Comparison of ENCODE assay signal across 9 cellular contexts in genomic region chr16:3170440-3171180, GRCh38. TPM values are rescaled to one million over a fixed set of nuclear protein-coding genes. Genes with fewer than 3 reads are reported as not detected.
DNase-seq lines count a peak whose midpoint lies in the region; ATAC-seq, FAIRE-seq and TF ChIP-seq lines count a peak whose summit lies in the region.
"Had no signal": no experiment of that assay in that cellular context is flagged by ENCODE, and none has a peak within 500 bp of the region (broad histone marks: within the 10 kb centered on the region; RNA-seq: fewer than 3 reads in every experiment).

No MANE protein-coding gene starts in this region.

- H4K20me1 ChIP-seq in OCI-LY3 (ENCODE audit: insufficient read depth, low read length): no peaks in the 10 kb centered on the region

- peak overlapping the region; percentile 32 for H3K4me3 ChIP-seq in GM06990 (replicated peaks; ENCODE audit: low read depth, low read length)
- H3K4me3 ChIP-seq in OCI-LY3 (ENCODE audit: low read length): peak overlapping the region; percentile 78
- peak overlapping the region; percentile 46 for H3K4me3 ChIP-seq in effector memory CD4-positive, alpha-beta T cell (ENCODE audit: insufficient read depth, low read depth, low read length, poor library complexity, severe bottlenecking)
- peak overlapping the region in 2 of 4 donors; percentile 17 to 39 for H3K4me3 ChIP-seq in pancreas
- peak overlapping the region in 2 of 4 donors; percentile 9 to 46 for H3K4me3 ChIP-seq in gastrocnemius medialis

- H3K27ac ChIP-seq in OCI-LY3 (ENCODE audit: low read length) (peak overlapping the region; percentile 68), pancreas (no peak overlapping the region), gastrocnemius medialis (no peak overlapping the region)
- no peak overlapping the region for H3K27ac ChIP-seq in effector memory CD4-positive, alpha-beta T cell (ENCODE audit: insufficient read depth, low read length, poor library complexity, severe bottlenecking)

- no peaks in the 10 kb centered on the region for H3K9me3 ChIP-seq in OCI-LY3 (ENCODE audit: insufficient read depth, low read length)
- no peaks in the 10 kb centered on the region for H3K9me3 ChIP-seq in effector memory CD4-positive, alpha-beta T cell (ENCODE audit: control insufficient read depth, low read length)
- H3K9me3 ChIP-seq in pancreas: no peaks in the 10 kb centered on the region
- H3K9me3 ChIP-seq in gastrocnemius medialis: no peaks in the 10 kb centered on the region

- peaks cover 21% of the 10 kb centered on the region for H3K4me1 ChIP-seq in OCI-LY3 (ENCODE audit: low read length)
- H3K4me1 ChIP-seq in effector memory CD4-positive, alpha-beta T cell (ENCODE audit: control insufficient read depth, insufficient read depth, low read length, poor library complexity, severe bottlenecking): peaks cover 42% of the 10 kb centered on the region
- peaks cover 0 to 4% (median 3%) of the 10 kb centered on the region in 3 donors for H3K4me1 ChIP-seq in pancreas
- H3K4me1 ChIP-seq in gastrocnemius medialis: peaks cover 8 to 12% of the 10 kb centered on the region in 2 donors

- H3K79me2 ChIP-seq in OCI-LY3 (ENCODE audit: low read length): no peaks in the 10 kb centered on the region

- H3K4me2 ChIP-seq in OCI-LY3 (ENCODE audit: low read length): peak overlapping the region; percentile 85

- no peak for TF ChIP-seq POLR2A in gastrocnemius medialis (IDR thresholded peaks at IDR 0.05)

- H2AFZ ChIP-seq in OCI-LY3 (ENCODE audit: low read depth, low read length): peak overlapping the region; percentile 49

- DNase-seq in GM06990 (ENCODE audit: extremely low read depth, insufficient read length) (peak; percentile 69), pancreas (peak in 1 of 6 donors; percentile 23), gastrocnemius medialis (no peak), GM10266 (ENCODE audit: extremely low spot score) (no peak)
- no peak for DNase-seq in effector memory CD4-positive, alpha-beta T cell
- DNase-seq: NCI-H1417 treated with DMSO at 0.1 percent for 48 hours had no signal

- ATAC-seq in pancreas (peak; percentile 57 to 75 (median 69)), GM21381 (IDR thresholded peaks at IDR 0.05; ENCODE audit: unreplicated experiment) (no peak), GM19397 (IDR thresholded peaks at IDR 0.05; ENCODE audit: unreplicated experiment) (no peak), gastrocnemius medialis (no peak)

- in situ Hi-C loops in gastrocnemius medialis (cut with MboI; ENCODE audit: low sequenced_read_pairs in 4 of 4): no loop called here

- no peak for FAIRE-seq in pancreas (lab: Jason Lieb, UNC)

- intact Hi-C loops in pancreas (cut with DNase I) (no loop called here), gastrocnemius medialis (cut with DNase I; ENCODE audit: low total_unique reads) (no loop called here)

- TF ChIP-seq CTCF in GM06990 (IDR thresholded peaks at IDR 0.05; ENCODE audit: insufficient read depth, low read length, poor library complexity, severe bottlenecking) (no peak), OCI-LY3 (IDR thresholded peaks at IDR 0.05; ENCODE audit: low read depth, low read length) (no peak), pancreas (IDR thresholded peaks at IDR 0.05) (no peak), gastrocnemius medialis (IDR thresholded peaks at IDR 0.05 in 4 of 5, conservative IDR thresholded peaks at IDR 0.05 in 1 of 5) (no peak), GM10266 (IDR thresholded peaks at IDR 0.05; ENCODE audit: control insufficient read depth, insufficient read depth, low read depth, missing control alignments) (no peak)

- H3K9ac ChIP-seq in OCI-LY3 (ENCODE audit: low read length): peak overlapping the region; percentile 65

- H3K36me3 ChIP-seq in GM06990 (ENCODE audit: control insufficient read depth, insufficient read depth, low read length) (no peaks in the 10 kb centered on the region), OCI-LY3 (replicated peaks; ENCODE audit: low read depth, low read length) (no peaks in the 10 kb centered on the region), pancreas (no peaks in the 10 kb centered on the region), gastrocnemius medialis (no peaks in the 10 kb centered on the region)
- H3K36me3 ChIP-seq in effector memory CD4-positive, alpha-beta T cell (ENCODE audit: control insufficient read depth, insufficient read depth, low read length): no peaks in the 10 kb centered on the region

- H3K27me3 ChIP-seq in GM06990 (replicated peaks; ENCODE audit: control insufficient read depth, insufficient read depth, low read length) (no peaks in the 10 kb centered on the region), OCI-LY3 (ENCODE audit: low read depth, low read length) (no peaks in the 10 kb centered on the region), pancreas (peaks cover 0 to 55% (median 12%) of the 10 kb centered on the region in 4 donors), gastrocnemius medialis (peaks cover 70 to 75% (median 73%) of the 10 kb centered on the region in 3 donors)
- H3K27me3 ChIP-seq in effector memory CD4-positive, alpha-beta T cell (replicated peaks; ENCODE audit: control insufficient read depth, insufficient read depth, low read length, poor library complexity, severe bottlenecking): peaks cover 23% of the 10 kb centered on the region

- WGBS in pancreas, 2 donors: 2% methylated on average over 37 to 53 of the region's 53 CpGs

RNA-seq across cellular contexts. Expression of gene OR1F1, which starts 17.4 kb away (rescaled TPM):
- total RNA-seq in pancreas (not detected), gastrocnemius medialis (not detected)
- not detected for polyA plus RNA-seq in pancreas

RNA-seq across cellular contexts. Expression of gene ZNF213, which starts 35.8 kb away (rescaled TPM):
- total RNA-seq in pancreas (1 to 10 TPM; 5.0 to 8.8 (median 6.7) TPM), gastrocnemius medialis (10 to 100 TPM in 3 of 4 donors, 1 to 10 TPM in 1; 8.9 to 18.6 (median 14.5) TPM)
- 1 to 10 TPM; 5.8 to 7.5 TPM for polyA plus RNA-seq in pancreas

RNA-seq across cellular contexts. Expression of gene ZNF205, which starts 58.2 kb away (rescaled TPM):
- total RNA-seq in pancreas (1 to 10 TPM; 6.5 to 10.0 (median 8.0) TPM), gastrocnemius medialis (10 to 100 TPM in 1 of 4 donors, 1 to 10 TPM in 3; 4.8 to 10.8 (median 6.1) TPM)
- 10 to 100 TPM; 22.4 to 43.3 TPM for polyA plus RNA-seq in pancreas

Comparison
In these comparisons a context has a peak if more than half of its experiments do, and no peak if none do; other contexts are left out.
1. ATAC-seq: peak in pancreas (4 of 4); none in GM21381 (single experiment), GM19397 (single experiment) and gastrocnemius medialis (0 of 2).